In the genomic region with DNA sequence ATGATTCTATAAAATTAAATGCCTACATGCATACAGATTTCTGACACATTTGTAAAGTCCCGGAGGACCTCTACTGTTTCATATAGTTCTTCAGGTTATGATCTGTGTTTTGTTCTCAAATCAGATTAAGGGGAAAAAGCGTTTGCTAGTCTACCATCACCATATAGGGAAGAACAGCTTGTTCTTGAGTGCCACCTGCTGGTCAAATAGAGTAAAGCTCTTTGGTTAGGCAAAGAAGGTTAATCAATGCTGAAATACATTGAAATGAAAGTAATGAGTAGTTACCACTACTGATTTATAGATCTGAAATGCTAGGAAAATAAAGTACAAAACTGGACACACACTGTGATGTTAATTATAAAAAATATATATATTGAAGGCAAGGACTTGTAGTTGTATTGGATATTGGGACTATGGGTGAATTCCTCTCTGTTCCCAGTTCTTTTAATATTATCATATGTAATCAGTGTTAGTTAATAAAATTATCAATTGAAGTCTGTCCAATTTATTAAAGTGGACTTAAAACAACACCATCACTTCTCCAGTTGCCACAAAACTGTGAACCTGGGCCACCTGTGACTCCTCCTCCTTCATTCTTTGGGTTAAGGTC, we compare ENCODE assay signal across 8 cellular contexts.
A peak's percentile ranks its signal among the peaks of the same experiment; 100 is the strongest.
DNase-seq lines count a peak whose midpoint lies in the region; ATAC-seq and FAIRE-seq lines count a peak whose summit lies in the region.

No MANE protein-coding gene starts in this region.

- no peaks in the 10 kb centered on the region for H3K36me3 Mint-ChIP-seq in immature natural killer cell

- H3K27me3 Mint-ChIP-seq in immature natural killer cell (ENCODE audit: low read depth in 3 of 3) = peaks cover 0 to 6% (median 2%) of the 10 kb centered on the region in 3 donors

- no peaks in the 10 kb centered on the region for H3K4me1 Mint-ChIP-seq in immature natural killer cell

- DNase-seq in NCI-H510A treated with DMSO at 0.1 percent for 48 hours (lab: John Stamatoyannopoulos, UW) (peak; percentile 85), NCI-H510A (lab: John Stamatoyannopoulos, UW) (no peak), HTR-8/SVneo (ENCODE audit: insufficient read length, low spot score) (peak; percentile 77), OCI-M1 (lab: John Stamatoyannopoulos, UW) (peak; percentile 91), astrocyte of the hippocampus (ENCODE audit: low read depth, low spot score) (peak; percentile 78), immature natural killer cell (peak; percentile 50 to 63 (median 61))
- peak; percentile 12 to 44 for DNase-seq in stimulated activated CD4-positive, alpha-beta T cell treated with anti-CD3 and anti-CD28 coated beads, Interleukin-4, amount 100 ng/mL, for 48 hours (ENCODE audit: low read depth in 2 of 2)

- no peak for FAIRE-seq in HTR-8/SVneo (lab: Jason Lieb, UNC)

- H3K4me3 Mint-ChIP-seq in immature natural killer cell = no peak overlapping the region

- ATAC-seq in GM21381 (IDR thresholded peaks at IDR 0.05; ENCODE audit: unreplicated experiment) = peak; percentile 70

- no peaks in the 10 kb centered on the region for H3K9me3 Mint-ChIP-seq in immature natural killer cell

- H3K27ac Mint-ChIP-seq in immature natural killer cell = no peak overlapping the region
